Comparison of ENCODE assay signal across 9 cellular contexts in the genomic region with DNA sequence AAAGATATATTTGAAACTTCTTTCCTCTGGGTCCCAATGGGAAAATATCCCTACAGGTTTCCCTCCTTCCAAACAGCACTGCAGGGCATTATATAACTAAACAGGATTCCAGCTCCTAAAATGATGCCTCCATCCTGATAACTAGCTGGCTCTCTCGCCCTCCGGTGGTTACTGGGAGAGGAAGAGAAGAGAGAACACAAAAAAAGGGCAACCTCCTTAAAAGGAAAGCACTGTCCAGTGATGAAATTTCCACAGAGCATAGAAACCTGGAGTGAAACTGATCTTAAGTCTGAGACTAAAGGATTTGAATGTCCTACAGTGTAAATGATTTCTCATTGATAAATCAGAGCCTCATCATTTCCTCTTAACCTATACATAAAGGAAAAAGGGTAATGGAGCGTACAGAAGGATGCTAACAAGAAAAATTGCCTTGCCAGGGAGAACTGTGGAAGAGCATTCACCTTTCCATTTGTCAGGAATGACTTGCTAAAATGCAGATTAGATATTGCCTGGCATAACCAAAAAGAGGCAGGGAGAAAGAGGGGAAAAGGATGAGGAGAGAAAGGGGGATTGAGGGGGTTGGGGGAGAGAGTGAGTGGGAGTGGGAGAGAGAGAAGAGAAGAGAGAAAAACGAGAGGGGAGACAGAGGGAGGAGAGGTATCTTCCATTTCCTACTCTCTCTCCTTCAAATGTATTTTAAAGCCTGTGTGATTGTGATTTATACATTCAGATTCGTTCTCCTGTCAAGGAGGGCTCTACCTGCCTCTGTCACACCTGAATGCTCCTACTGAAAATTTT.
DNase-seq lines count a peak whose midpoint lies in the region; ATAC-seq and TF ChIP-seq lines count a peak whose summit lies in the region.
"Had no signal": no experiment of that assay in that cellular context is flagged by ENCODE, and none has a peak within 500 bp of the region (broad histone marks: within the 10 kb centered on the region; RNA-seq: fewer than 3 reads in every experiment).

No MANE protein-coding gene starts in this region.

- peak overlapping the region; percentile 82 for H3K4me3 ChIP-seq in AG09309 (ENCODE audit: control insufficient read depth, low read depth, low read length)
- H3K4me3 ChIP-seq in RWPE2 (ENCODE audit: severe bottlenecking), result peak overlapping the region; percentile 48
- peak overlapping the region; percentile 47 to 59 (median 56) for H3K4me3 ChIP-seq in esophagus muscularis mucosa

- no peaks in the 10 kb centered on the region for H3K27me3 Mint-ChIP-seq in neural crest cell (ENCODE audit: low read depth)

- H3K27ac ChIP-seq in RWPE2 (ENCODE audit: poor library complexity, severe bottlenecking) (peak overlapping the region; percentile 97), esophagus muscularis mucosa (replicated peaks in 1 of 4) (peak overlapping the region; percentile 77 to 82 (median 80))

- ATAC-seq in RWPE2 (ENCODE audit: low read depth) (peak; percentile 23; the same call in 2 of the 3 replicates), GM18511 (IDR thresholded peaks at IDR 0.05; ENCODE audit: unreplicated experiment) (no peak), HG03097 (IDR thresholded peaks at IDR 0.05; ENCODE audit: low FRiP score, unreplicated experiment) (no peak), HG03442 (IDR thresholded peaks at IDR 0.05; ENCODE audit: unreplicated experiment) (no peak)

- no peaks in the 10 kb centered on the region for H3K36me3 Mint-ChIP-seq in neural crest cell (ENCODE audit: low read depth)
- H3K36me3 Mint-ChIP-seq: naive B cell had no signal

- H3K9me3 ChIP-seq in RWPE2 (ENCODE audit: severe bottlenecking), result no peaks in the 10 kb centered on the region
- H3K9me3 ChIP-seq in esophagus muscularis mucosa, result no peaks in the 10 kb centered on the region

- TF ChIP-seq CTCF in AG09309 (IDR thresholded peaks at IDR 0.05; ENCODE audit: control insufficient read depth, insufficient read depth, low read depth, low read length, missing control alignments), result peak; percentile 62
- TF ChIP-seq CTCF in RWPE2 (IDR thresholded peaks at IDR 0.05; ENCODE audit: poor library complexity, severe bottlenecking), result peak; percentile 72
- TF ChIP-seq CTCF in esophagus muscularis mucosa (IDR thresholded peaks at IDR 0.05), result peak; percentile 48 to 68 (median 59)
- TF ChIP-seq CTCF in neural crest cell (conservative IDR thresholded peaks at IDR 0.05), result peak; percentile 47

- DNase-seq in AG09309 (ENCODE audit: low read depth) (peak; percentile 61), HK-2 (ENCODE audit: unreplicated experiment) (peak; percentile 17), RWPE2 (ENCODE audit: low spot score) (no peak), esophagus muscularis mucosa (ENCODE audit: extremely low spot score) (no peak), neural crest cell (ENCODE audit: low read depth, low spot score) (peak; percentile 14)
- DNase-seq: naive B cell had no signal

- H3K36me3 ChIP-seq in RWPE2 (ENCODE audit: low read depth) (peaks cover 4% of the 10 kb centered on the region), esophagus muscularis mucosa (no peaks in the 10 kb centered on the region)

- TF ChIP-seq POLR2A in esophagus muscularis mucosa (IDR thresholded peaks at IDR 0.05; ENCODE audit: low read depth), result no peak

- no peak for TF ChIP-seq EP300 in esophagus muscularis mucosa (IDR thresholded peaks at IDR 0.05)

- WGBS in esophagus muscularis mucosa, result 6% methylated on average over 5 of the region's 5 CpGs

- peak overlapping the region; percentile 90 for H3K27ac Mint-ChIP-seq in neural crest cell (ENCODE audit: unreplicated experiment)
- H3K27ac Mint-ChIP-seq: naive B cell had no signal

- H3K4me3 Mint-ChIP-seq in neural crest cell, result peak overlapping the region; percentile 94

- peaks cover 31% of the 10 kb centered on the region for H3K4me1 ChIP-seq in RWPE2 (ENCODE audit: insufficient read depth, poor library complexity, severe bottlenecking)
- H3K4me1 ChIP-seq in esophagus muscularis mucosa, result peaks cover 76 to 85% (median 83%) of the 10 kb centered on the region in 4 donors

- H3K27me3 ChIP-seq in RWPE2 (ENCODE audit: insufficient read depth, poor library complexity, severe bottlenecking) (no peaks in the 10 kb centered on the region), esophagus muscularis mucosa (no peaks in the 10 kb centered on the region)

- H3K4me1 Mint-ChIP-seq in neural crest cell, result peaks cover 67% of the 10 kb centered on the region

- no peaks in the 10 kb centered on the region for H3K9me3 Mint-ChIP-seq in neural crest cell
- H3K9me3 Mint-ChIP-seq: naive B cell had no signal

- intact Hi-C loops in esophagus muscularis mucosa (cut with DNase I), result loop anchor here (5.0 kb wide), 2 partner anchors 83 to 212 kb away; no protein-coding TSS in a partner anchor

Comparison
In these comparisons a context has a peak if more than half of its experiments do, and no peak if none do; other contexts are left out.
1. DNase-seq: peak in AG09309 (single experiment), HK-2 (single experiment) and neural crest cell (single experiment); none in RWPE2 (single experiment) and esophagus muscularis mucosa (single experiment).
2. Peak in every context shown above with its lines, with median percentiles within 50 percentile points of each other: H3K4me3 ChIP-seq and CTCF ChIP-seq.